ENCODE assay signal across 13 cellular contexts in the genomic region with DNA sequence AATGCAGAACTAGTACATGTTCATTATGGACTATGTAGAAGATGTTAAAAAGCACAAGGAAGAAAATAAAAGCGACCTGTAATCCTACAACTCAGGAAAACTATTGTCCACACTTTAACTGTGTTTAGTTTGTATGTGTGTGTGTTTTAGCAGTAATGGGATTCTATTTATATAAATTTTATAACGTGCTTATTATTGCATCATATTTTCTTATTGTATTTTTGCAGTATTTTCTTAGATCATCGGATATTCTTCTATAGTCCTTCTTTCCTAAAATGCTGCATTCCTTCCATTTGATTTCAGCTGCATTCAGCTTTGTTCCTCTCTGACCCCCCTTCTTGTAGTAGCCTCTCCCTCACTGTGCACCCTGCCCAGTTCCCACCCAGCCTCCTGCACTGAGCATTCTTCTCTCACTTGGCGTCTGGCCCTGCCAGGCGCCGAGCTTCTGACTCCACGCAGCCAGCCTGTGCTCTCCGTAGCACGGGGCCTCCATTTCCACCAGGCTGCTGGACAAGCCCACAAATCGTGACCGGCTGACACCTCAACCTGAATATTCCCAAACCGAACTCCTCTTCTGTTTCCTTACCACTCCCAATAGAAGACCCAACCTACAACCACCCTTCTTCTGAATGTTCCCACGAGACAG. TPM values are rescaled to one million over a fixed set of nuclear protein-coding genes. Genes with fewer than 3 reads are reported as not detected.
DNase-seq lines count a peak whose midpoint lies in the region; ATAC-seq and TF ChIP-seq lines count a peak whose summit lies in the region.
"Had no signal": no experiment of that assay in that cellular context is flagged by ENCODE, and none has a peak within 500 bp of the region (broad histone marks: within the 10 kb centered on the region; RNA-seq: fewer than 3 reads in every experiment).

No MANE protein-coding gene starts in this region.

- no peak overlapping the region for H2BK120ac ChIP-seq in H9 (ENCODE audit: low read depth, low read length, poor library complexity, severe bottlenecking)

- H2BK20ac ChIP-seq in H9 (ENCODE audit: low read depth, low read length, poor library complexity, severe bottlenecking) = no peak overlapping the region

- H2BK5ac ChIP-seq in H9 (ENCODE audit: insufficient read length, low read length) = no peak overlapping the region

- no peak overlapping the region for H3K56ac ChIP-seq in H9 (ENCODE audit: insufficient read length, low read depth, low read length)

- H3K4me2 ChIP-seq in H9 (ENCODE audit: insufficient read depth, insufficient read length, low read length) = no peak overlapping the region

- no peaks in the 10 kb centered on the region for H3K23me2 ChIP-seq in H9 (ENCODE audit: insufficient read length, low read depth, low read length, poor library complexity, severe bottlenecking)

- no peak overlapping the region for H3K9ac ChIP-seq in H9 (ENCODE audit: extremely low read depth, insufficient read length, low read length)

- no peaks in the 10 kb centered on the region for H4K20me1 ChIP-seq in H9 (ENCODE audit: control insufficient read depth, insufficient read depth, insufficient read length)

- H4K91ac ChIP-seq in H9 (ENCODE audit: insufficient read length, low read depth, low read length) = no peak overlapping the region

- H3K79me2 ChIP-seq in H9 (ENCODE audit: insufficient read depth, low read length) = no peaks in the 10 kb centered on the region

- no peak overlapping the region for H3K27ac ChIP-seq in H9 (ENCODE audit: insufficient read length, low read depth, low read length)
- no peak overlapping the region for H3K27ac ChIP-seq in Peyer's patch

- H2AK5ac ChIP-seq in H9 (ENCODE audit: insufficient read length, low read length) = no peak overlapping the region

- H3K9me3 Mint-ChIP-seq in H9 = peaks cover 8 to 19% of the 10 kb centered on the region in 2 experiments

- no peak for DNase-seq in H9
- peak; percentile 27 for DNase-seq in cerebellum (ENCODE audit: low spot score)
- DNase-seq in hypothalamus (lab: John Stamatoyannopoulos, UW) = peak in 35 of 51 donors; percentile 30 to 85 (median 68)
- DNase-seq in sciatic nerve (ENCODE audit: low spot score) = no peak
- no peak for DNase-seq in NCI-H82 (lab: John Stamatoyannopoulos, UW)
- DNase-seq in Peyer's patch = no peak
- DNase-seq in activated effector memory CD4-positive, alpha-beta T cell treated with Interleukin-2 at 50 U/mL for 16 hours = no peak
- DNase-seq: CD4-positive, alpha-beta T cell; NCI-H2171; PC-3; T-cell had no signal

- H3K4me1 Mint-ChIP-seq in H9 = peaks cover 17 to 19% of the 10 kb centered on the region in 2 experiments

- no peak for TF ChIP-seq POLR2A in Peyer's patch (IDR thresholded peaks at IDR 0.05)

- ATAC-seq in sciatic nerve (peak; percentile 86), HG02885 (IDR thresholded peaks at IDR 0.05; ENCODE audit: poor library complexity, unreplicated experiment) (no peak)
- ATAC-seq: PC-3, T-cell had no signal

- H4K5ac ChIP-seq in H9 (ENCODE audit: insufficient read length, low read depth, low read length) = no peak overlapping the region

- no peak overlapping the region for H3K14ac ChIP-seq in H9 (ENCODE audit: insufficient read depth, low read length)

- no peak overlapping the region for H3K18ac ChIP-seq in H9 (ENCODE audit: insufficient read length, low read depth, low read length)

- peak overlapping the region in 2 of 3 experiments; percentile 57 to 74; a peak in 2 of 7 replicates for H3K27ac Mint-ChIP-seq in H9
- H3K27ac Mint-ChIP-seq: activated T-helper 1 cell treated with anti-CD3 and anti-CD28 coated beads, Interleukin-12 subunit alpha, Interleukin-12 subunit beta, Interleukin-2, Interleukin-4 antibody, amounts not matched to agents 30 ng/mL and 10 ng/mL and 1 ng/mL, durations not matched to agents 14 hours and 24 hours and 36 hours; CD4-positive, alpha-beta T cell; T-cell had no signal

- H3K36me3 Mint-ChIP-seq in H9 (ENCODE audit: insufficient read depth in 1 of 3, low read depth in 3 of 3) = peaks cover 6 to 15% (median 7%) of the 10 kb centered on the region in 3 experiments; a peak in 6 of 7 replicates

- no peak overlapping the region for H3K4ac ChIP-seq in H9 (ENCODE audit: low read depth, low read length)

- no peak overlapping the region for H2BK12ac ChIP-seq in H9 (ENCODE audit: insufficient read length, low read depth, low read length)

- H2BK15ac ChIP-seq in H9 (ENCODE audit: low read depth, low read length) = no peak overlapping the region

- H3K27me3 ChIP-seq in H9 (ENCODE audit: insufficient read depth, low read length) = no peaks in the 10 kb centered on the region
- H3K27me3 ChIP-seq in Peyer's patch = no peaks in the 10 kb centered on the region

- H3K4me1 ChIP-seq in H9 (ENCODE audit: insufficient read depth, low read length) (no peaks in the 10 kb centered on the region), Peyer's patch (peaks cover 0 to 16% (median 1%) of the 10 kb centered on the region in 4 donors)

- no peak overlapping the region for H4K8ac ChIP-seq in H9 (replicated peaks; ENCODE audit: insufficient read length, low read depth, low read length)

- H3T11ph ChIP-seq in H9 (ENCODE audit: low read length) = no peak overlapping the region

- no peak overlapping the region for H3K4me3 ChIP-seq in Peyer's patch

- TF ChIP-seq CTCF in H9 (conservative IDR thresholded peaks at IDR 0.05) (no peak), Peyer's patch (IDR thresholded peaks at IDR 0.05) (no peak)

- no peak overlapping the region for H3K4me3 Mint-ChIP-seq in H9
- H3K4me3 Mint-ChIP-seq: activated T-helper 1 cell treated with anti-CD3 and anti-CD28 coated beads, Interleukin-12 subunit alpha, Interleukin-12 subunit beta, Interleukin-2, Interleukin-4 antibody, amounts not matched to agents 30 ng/mL and 10 ng/mL and 1 ng/mL, durations not matched to agents 14 hours and 24 hours and 36 hours; CD4-positive, alpha-beta T cell; T-cell had no signal

- no peaks in the 10 kb centered on the region for H3K27me3 Mint-ChIP-seq in H9 (ENCODE audit: low read depth)
- H3K27me3 Mint-ChIP-seq: CD4-positive, alpha-beta T cell; T-cell had no signal

- H3K9me3 ChIP-seq in H9 (ENCODE audit: control insufficient read depth, low read depth, low read length) (no peaks in the 10 kb centered on the region), Peyer's patch (peaks cover 0 to 2% (median 0%) of the 10 kb centered on the region in 4 donors)

- no CpG with 5 or more reads among the region's 13 CpGs for WGBS in H9 (ENCODE audit: extremely low coverage, insufficient read length, low lambda C conversion rate)

- no peak overlapping the region for H3K23ac ChIP-seq in H9 (ENCODE audit: insufficient read length, low read depth, low read length)

- intact Hi-C loops in sciatic nerve (cut with DNase I) = no loop called here

- H3K79me1 ChIP-seq in H9 (ENCODE audit: insufficient read depth, low read depth, low read length, poor library complexity, severe bottlenecking) = no peaks in the 10 kb centered on the region

- no peak overlapping the region for H2AFZ ChIP-seq in H9 (ENCODE audit: low read length)

- no peaks in the 10 kb centered on the region for H3K36me3 ChIP-seq in Peyer's patch

RNA-seq across cellular contexts. Expression of gene MVB12B, which starts 39.9 kb away (rescaled TPM):
- 5.8 and 7.1 TPM in 2 replicates for total RNA-seq in H9 (2021)
- total RNA-seq in cerebellum = 41.7 TPM
- 65.7 TPM for total RNA-seq in sciatic nerve
- 10 to 100 TPM in 2 of 4 donors, 1 to 10 TPM in 2; 7.9 to 28.9 (median 14.4) TPM for total RNA-seq in Peyer's patch

Comparison
In these comparisons a context has a peak if more than half of its experiments do, and no peak if none do; other contexts are left out.
1. DNase-seq: peak in cerebellum (single experiment) and hypothalamus (35 of 51); none in H9 (single experiment), sciatic nerve (single experiment), NCI-H82 (single experiment), Peyer's patch (0 of 3) and activated effector memory CD4-positive, alpha-beta T cell treated with Interleukin-2 at 50 U/mL for 16 hours (single experiment).